ENCODE assay signal across 8 cellular contexts in genomic region chr17:45312477-45313418, GRCh38. TPM values are rescaled to one million over a fixed set of nuclear protein-coding genes. Genes with fewer than 3 reads are reported as not detected.
DNase-seq lines count a peak whose midpoint lies in the region; ATAC-seq, FAIRE-seq and TF ChIP-seq lines count a peak whose summit lies in the region.

No MANE protein-coding gene starts in this region.

- H3K4me3 Mint-ChIP-seq in activated CD4-positive, alpha-beta T cell treated with anti-CD3 and anti-CD28 coated beads, Interleukin-2, amount 10 ng/mL, durations not matched to agents 24 days and 14 days: peak overlapping the region; percentile 89

- peaks cover 32 to 88% (median 70%) of the 10 kb centered on the region in 3 donors for H3K4me1 ChIP-seq in gastroesophageal sphincter

- peaks cover 3% of the 10 kb centered on the region for H3K27me3 Mint-ChIP-seq in activated CD4-positive, alpha-beta T cell treated with anti-CD3 and anti-CD28 coated beads, Interleukin-2, amount 10 ng/mL, durations not matched to agents 24 days and 14 days

- TF ChIP-seq CTCF in gastroesophageal sphincter (IDR thresholded peaks at IDR 0.05): no peak

- no peak for FAIRE-seq in GM19239 (lab: Jason Lieb, UNC)

- WGBS in gastroesophageal sphincter (ENCODE audit: low coverage in 1 of 2), 2 donors: 11 to 27% methylated on average over 5 to 6 of the region's 8 CpGs

- TF ChIP-seq POLR2A in gastroesophageal sphincter (IDR thresholded peaks at IDR 0.05): no peak

- peak overlapping the region; percentile 95 for H3K27ac Mint-ChIP-seq in activated CD4-positive, alpha-beta T cell treated with anti-CD3 and anti-CD28 coated beads, Interleukin-2, amount 10 ng/mL, durations not matched to agents 24 days and 14 days

- no peak for TF ChIP-seq EP300 in gastroesophageal sphincter (IDR thresholded peaks at IDR 0.05)

- H3K4me3 ChIP-seq in gastroesophageal sphincter: peak overlapping the region; percentile 2 to 16

- no peaks in the 10 kb centered on the region for H3K9me3 ChIP-seq in gastroesophageal sphincter

- no peak for ATAC-seq in gastroesophageal sphincter
- no peak for ATAC-seq in HG03457 (IDR thresholded peaks at IDR 0.05; ENCODE audit: unreplicated experiment)

- H3K27ac ChIP-seq in gastroesophageal sphincter (peak overlapping the region; percentile 60 to 98 (median 96)), substantia nigra (ENCODE audit: low read depth, low read length, poor library complexity, severe bottlenecking) (peak overlapping the region; percentile 52)

- no peaks in the 10 kb centered on the region for H3K9me3 Mint-ChIP-seq in activated CD4-positive, alpha-beta T cell treated with anti-CD3 and anti-CD28 coated beads, Interleukin-2, amount 10 ng/mL, durations not matched to agents 24 days and 14 days

- peaks cover 73% of the 10 kb centered on the region for H3K36me3 Mint-ChIP-seq in activated CD4-positive, alpha-beta T cell treated with anti-CD3 and anti-CD28 coated beads, Interleukin-2, amount 10 ng/mL, durations not matched to agents 24 days and 14 days (ENCODE audit: low read depth)

- H3K36me3 ChIP-seq in gastroesophageal sphincter: peaks cover 0 to 6% of the 10 kb centered on the region in 2 donors

- peaks cover 69% of the 10 kb centered on the region for H3K4me1 Mint-ChIP-seq in activated CD4-positive, alpha-beta T cell treated with anti-CD3 and anti-CD28 coated beads, Interleukin-2, amount 10 ng/mL, durations not matched to agents 24 days and 14 days

- peak; percentile 77 for DNase-seq in activated CD4-positive, alpha-beta T cell treated with anti-CD3 and anti-CD28 coated beads, Interleukin-2, amount 10 ng/mL, durations not matched to agents 24 days and 14 days
- DNase-seq in activated CD4-positive, alpha-beta T cell treated with anti-CD3 and anti-CD28 coated beads for 1 hour: no peak
- peak; percentile 64 to 69 for DNase-seq in activated T-cell treated with anti-CD3 and anti-CD28 coated beads, Interleukin-2, amount 50 U/mL, for 48 hours
- DNase-seq in substantia nigra (lab: John Stamatoyannopoulos, UW): no peak
- DNase-seq in GM19239 (ENCODE audit: insufficient read length, low spot score): no peak
- DNase-seq in NCI-H524 (lab: John Stamatoyannopoulos, UW): no peak

- no peaks in the 10 kb centered on the region for H3K27me3 ChIP-seq in gastroesophageal sphincter

- intact Hi-C loops in activated CD4-positive, alpha-beta T cell treated with anti-CD3 and anti-CD28 coated beads, Interleukin-2, amount 10 ng/mL, durations not matched to agents 24 days and 14 days (cut with micrococcal nuclease): loop anchor here (1.0 to 5.0 kb wide), 4 partner anchors 8 to 250 kb away; partner anchors contain the start of gene NMT1

RNA-seq across cellular contexts. Expression of gene MAP3K14, which starts 4.1 kb away (rescaled TPM):
- total RNA-seq in activated CD4-positive, alpha-beta T cell treated with anti-CD3 and anti-CD28 coated beads, Interleukin-2, amount 10 ng/mL, durations not matched to agents 24 days and 14 days: 57.4 and 61.0 TPM in 2 replicates
- total RNA-seq in gastroesophageal sphincter: 10 to 100 TPM in 3 of 4 donors, 1 to 10 TPM in 1; 8.5 to 17.5 (median 13.5) TPM

RNA-seq across cellular contexts. Expression of gene SPATA32, which starts 50.9 kb away (rescaled TPM):
- total RNA-seq in activated CD4-positive, alpha-beta T cell treated with anti-CD3 and anti-CD28 coated beads, Interleukin-2, amount 10 ng/mL, durations not matched to agents 24 days and 14 days: 0.28 and 0.40 TPM in 2 replicates
- total RNA-seq in gastroesophageal sphincter: not detected

Comparison
In these comparisons a context has a peak if more than half of its experiments do, and no peak if none do; other contexts are left out.
1. DNase-seq: peak in activated CD4-positive, alpha-beta T cell treated with anti-CD3 and anti-CD28 coated beads, Interleukin-2, amount 10 ng/mL, durations not matched to agents 24 days and 14 days (single experiment) and activated T-cell treated with anti-CD3 and anti-CD28 coated beads, Interleukin-2, amount 50 U/mL, for 48 hours (2 of 2); none in activated CD4-positive, alpha-beta T cell treated with anti-CD3 and anti-CD28 coated beads for 1 hour (single experiment), substantia nigra (0 of 49), GM19239 (single experiment) and NCI-H524 (0 of 2).